ENCODE assay signal across 1 cellular context in genomic region chr14:67270933-67271332, GRCh38.
TF ChIP-seq lines count a peak whose summit lies in the region.

No MANE protein-coding gene starts in this region.

TF ChIP-seq in HepG2, 621 proteins besides CTCF, POLR2A, EP300 and RAD21 (continued from another document):
- TF ChIP-seq, protein P1, sequence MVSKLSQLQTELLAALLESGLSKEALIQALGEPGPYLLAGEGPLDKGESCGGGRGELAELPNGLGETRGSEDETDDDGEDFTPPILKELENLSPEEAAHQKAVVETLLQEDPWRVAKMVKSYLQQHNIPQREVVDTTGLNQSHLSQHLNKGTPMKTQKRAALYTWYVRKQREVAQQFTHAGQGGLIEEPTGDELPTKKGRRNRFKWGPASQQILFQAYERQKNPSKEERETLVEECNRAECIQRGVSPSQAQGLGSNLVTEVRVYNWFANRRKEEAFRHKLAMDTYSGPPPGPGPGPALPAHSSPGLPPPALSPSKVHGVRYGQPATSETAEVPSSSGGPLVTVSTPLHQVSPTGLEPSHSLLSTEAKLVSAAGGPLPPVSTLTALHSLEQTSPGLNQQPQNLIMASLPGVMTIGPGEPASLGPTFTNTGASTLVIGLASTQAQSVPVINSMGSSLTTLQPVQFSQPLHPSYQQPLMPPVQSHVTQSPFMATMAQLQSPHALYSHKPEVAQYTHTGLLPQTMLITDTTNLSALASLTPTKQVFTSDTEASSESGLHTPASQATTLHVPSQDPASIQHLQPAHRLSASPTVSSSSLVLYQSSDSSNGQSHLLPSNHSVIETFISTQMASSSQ (IDR thresholded peaks at IDR 0.05; ENCODE audit: low read depth): no peak
- TF ChIP-seq, protein P1 (CRISPR knock-in tag; IDR thresholded peaks at IDR 0.05; ENCODE audit: borderline replicate concordance): no peak
- TF ChIP-seq DMAP1 (CRISPR knock-in tag; IDR thresholded peaks at IDR 0.05): no peak
TF ChIP-seq in HepG2: peak in this region for 0.
